8 cellular contexts compared by ENCODE assay signal in the genomic region with DNA sequence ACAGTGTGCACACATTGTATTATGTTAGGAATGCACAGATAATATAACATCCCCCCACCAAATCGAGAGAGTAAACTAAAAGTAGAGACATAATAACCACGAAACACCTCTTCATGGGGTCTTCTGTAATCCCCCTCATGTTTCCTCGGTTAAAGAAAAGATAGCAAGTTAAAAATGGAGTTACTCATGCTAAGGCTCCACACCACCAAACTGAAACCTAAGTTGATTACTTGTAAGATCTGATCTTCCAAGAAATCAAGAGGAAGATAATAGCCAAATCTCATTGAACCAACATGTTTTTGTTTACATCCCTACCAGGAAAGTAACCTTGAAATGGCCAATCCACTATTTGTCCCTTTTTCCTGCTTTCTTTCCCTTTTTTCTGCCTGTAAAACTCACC. TPM values are rescaled to one million over a fixed set of nuclear protein-coding genes. Genes with fewer than 3 reads are reported as not detected.
"Had no signal": no experiment of that assay in that cellular context is flagged by ENCODE, and none has a peak within 500 bp of the region (broad histone marks: within the 10 kb centered on the region; RNA-seq: fewer than 3 reads in every experiment).

No MANE protein-coding gene starts in this region.

- ATAC-seq: HepG2 had no signal

- H2AFZ ChIP-seq: GM23248 had no signal

- FAIRE-seq: HepG2 had no signal

- DNase-seq: GM23248, H9, HCEC 1CT, Kasumi-1, KG1 had no signal

- H3K4me3 Mint-ChIP-seq: H9, IgD-negative memory B cell had no signal

- H3K27ac ChIP-seq: GM23248, HL-60 had no signal

- H3K4me1 Mint-ChIP-seq: IgD-negative memory B cell had no signal

- H3K36me3 Mint-ChIP-seq: IgD-negative memory B cell had no signal

- H3K27me3 Mint-ChIP-seq: IgD-negative memory B cell had no signal

- H3K9me3 Mint-ChIP-seq: H9 had no signal

- H3K9ac ChIP-seq: GM23248 had no signal

- H3K4me3 ChIP-seq: GM23248 had no signal

- H3K27ac Mint-ChIP-seq: IgD-negative memory B cell had no signal

RNA-seq across cellular contexts. Expression of a gene that starts 11.7 kb away (rescaled TPM):
- polyA plus RNA-seq: IgD-negative memory B cell had no signal
